ENCODE assay signal across 16 cellular contexts in the genomic region with DNA sequence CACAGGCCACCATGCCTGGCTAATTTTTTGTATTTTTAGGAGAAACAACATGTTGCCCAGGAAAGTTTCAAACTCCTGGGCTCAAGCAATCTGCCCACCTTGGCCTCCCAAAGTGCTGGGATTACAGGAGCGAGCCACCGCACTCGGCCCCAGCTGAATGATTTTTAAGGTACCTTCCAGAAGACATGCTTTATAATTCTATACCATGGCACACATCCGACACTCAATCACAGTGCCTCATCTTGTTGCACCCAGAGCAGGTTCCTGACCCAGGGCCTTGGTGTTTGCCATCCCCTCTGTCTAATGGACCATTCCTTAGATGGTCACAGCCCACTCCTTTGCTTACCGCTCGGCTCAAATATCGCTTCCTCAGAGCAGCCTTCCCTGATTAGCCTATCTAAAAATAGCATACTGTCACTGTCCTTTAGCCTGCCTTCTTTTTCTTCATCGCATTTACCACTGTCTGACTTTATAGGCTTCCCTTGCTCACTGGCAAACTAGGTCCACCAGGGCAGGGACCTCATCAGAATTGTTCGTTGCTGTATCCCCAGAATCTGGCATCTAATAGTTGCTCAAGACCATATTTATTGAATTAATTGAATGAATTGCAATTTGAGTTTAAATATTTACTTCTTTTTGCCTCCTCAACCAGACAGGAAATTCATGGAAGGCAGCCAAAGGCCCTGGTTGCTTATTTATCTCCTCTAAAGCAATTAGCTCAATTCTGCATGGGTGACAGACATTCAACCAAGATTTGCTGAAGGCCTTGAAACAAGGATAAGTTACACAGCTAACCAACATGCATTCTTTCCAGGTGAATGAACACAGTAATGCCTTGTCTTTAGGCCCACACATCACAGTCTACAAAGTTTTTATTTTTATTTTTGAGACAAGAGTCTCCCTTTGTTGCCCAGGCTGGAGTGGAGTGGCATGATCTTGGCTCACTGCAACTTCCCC. TPM values are rescaled to one million over a fixed set of nuclear protein-coding genes. Genes with fewer than 3 reads are reported as not detected.
DNase-seq lines count a peak whose midpoint lies in the region; ATAC-seq, FAIRE-seq and TF ChIP-seq lines count a peak whose summit lies in the region.
"Had no signal": no experiment of that assay in that cellular context is flagged by ENCODE, and none has a peak within 500 bp of the region (broad histone marks: within the 10 kb centered on the region; RNA-seq: fewer than 3 reads in every experiment).

No MANE protein-coding gene starts in this region.

- ATAC-seq in GM19351 (IDR thresholded peaks at IDR 0.05; ENCODE audit: unreplicated experiment) (no peak), GM19023 (IDR thresholded peaks at IDR 0.05; ENCODE audit: unreplicated experiment) (no peak)

- H3K18ac ChIP-seq in mesenchymal stem cell (ENCODE audit: low read depth in 1 of 2, low read length in 2 of 2): no peak overlapping the region

- H2BK5ac ChIP-seq in mesenchymal stem cell (ENCODE audit: low read depth, low read length, poor library complexity, severe bottlenecking): no peak overlapping the region

- 87% methylated on average over 8 of the region's 9 CpGs for WGBS in mesenchymal stem cell

- TF ChIP-seq CTCF in AG09319 (IDR thresholded peaks at IDR 0.05; ENCODE audit: low read depth, low read length) (no peak), HEK293 (tag by site-specific recombination; IDR thresholded peaks at IDR 0.05) (no peak), astrocyte (IDR thresholded peaks at IDR 0.05; ENCODE audit: insufficient read depth, low read depth, low read length) (no peak)

- no peak overlapping the region for H4K8ac ChIP-seq in mesenchymal stem cell (ENCODE audit: low read length)

- no peaks in the 10 kb centered on the region for H3K79me1 ChIP-seq in mesenchymal stem cell (replicated peaks; ENCODE audit: low read length, poor library complexity, severe bottlenecking)

- no peak overlapping the region for H3K23ac ChIP-seq in mesenchymal stem cell (ENCODE audit: low read length in 2 of 2)

- peak overlapping the region; percentile 34 for H3K4me3 Mint-ChIP-seq in astrocyte (ENCODE audit: unreplicated experiment)
- no peak overlapping the region for H3K4me3 Mint-ChIP-seq in activated naive CD8-positive, alpha-beta T cell treated with anti-CD3 and anti-CD28 coated beads for 36 hours
- H3K4me3 Mint-ChIP-seq: memory B cell; stimulated activated naive CD8-positive, alpha-beta T cell treated with anti-CD3 and anti-CD28 coated beads, Interleukin-15, Interleukin-2, amounts not matched to agents 100 ng/mL and 50 ng/mL, for 24 hours had no signal

- no peak overlapping the region for H2BK15ac ChIP-seq in mesenchymal stem cell (ENCODE audit: low read depth, poor library complexity, severe bottlenecking)

- no peak overlapping the region for H4K91ac ChIP-seq in mesenchymal stem cell (ENCODE audit: low read length)

- no peaks in the 10 kb centered on the region for H3K36me3 Mint-ChIP-seq in astrocyte (ENCODE audit: low read depth, unreplicated experiment)
- no peaks in the 10 kb centered on the region for H3K36me3 Mint-ChIP-seq in activated naive CD8-positive, alpha-beta T cell treated with anti-CD3 and anti-CD28 coated beads for 36 hours
- H3K36me3 Mint-ChIP-seq: memory B cell had no signal

- no peaks in the 10 kb centered on the region for H3K27me3 Mint-ChIP-seq in astrocyte (ENCODE audit: low read depth, unreplicated experiment)
- no peaks in the 10 kb centered on the region for H3K27me3 Mint-ChIP-seq in activated naive CD8-positive, alpha-beta T cell treated with anti-CD3 and anti-CD28 coated beads for 36 hours
- H3K27me3 Mint-ChIP-seq: memory B cell; stimulated activated naive CD8-positive, alpha-beta T cell treated with anti-CD3 and anti-CD28 coated beads, Interleukin-15, Interleukin-2, amounts not matched to agents 100 ng/mL and 50 ng/mL, for 24 hours had no signal

- CTCF ChIA-PET in HEK293 (lab: Yijun Ruan, JAX): interaction anchor here (0.6 to 1.1 kb wide), 3 partner anchors 8 to 80 kb away, joined by 3 read pairs; no protein-coding TSS in a partner anchor

- H3K4me3 ChIP-seq in HEK293 (ENCODE audit: low read depth, low read length) (no peak overlapping the region), astrocyte (ENCODE audit: insufficient read depth, low read depth, low read length) (no peak overlapping the region), mesenchymal stem cell (ENCODE audit: insufficient read depth in 1 of 2, low read depth in 1 of 2, low read length in 2 of 2) (no peak overlapping the region)
- H3K4me3 ChIP-seq: spleen, uterus had no signal

- H3K9ac ChIP-seq in astrocyte (ENCODE audit: low read length): no peak overlapping the region
- no peak overlapping the region for H3K9ac ChIP-seq in mesenchymal stem cell (ENCODE audit: low read length)

- no peaks in the 10 kb centered on the region for H4K20me1 ChIP-seq in astrocyte (ENCODE audit: insufficient read depth, low read length)

- H2BK120ac ChIP-seq in mesenchymal stem cell (ENCODE audit: low read depth, low read length): no peak overlapping the region

- DNase-seq in AG09319 (ENCODE audit: extremely low read depth, low read depth): peak; percentile 57
- DNase-seq in astrocyte (ENCODE audit: low read depth): peak; percentile 33
- peak; percentile 15 for DNase-seq in mesenchymal stem cell
- DNase-seq in activated naive CD8-positive, alpha-beta T cell treated with anti-CD3 and anti-CD28 coated beads for 36 hours: no peak
- DNase-seq in activated CD4-positive, alpha-beta T cell treated with anti-CD3 and anti-CD28 coated beads, Interleukin-2, amount 50 U/mL, for 48 hours: no peak
- DNase-seq: activated gamma-delta T cell, AML-193, DMS153, NCI-H226, spleen, uterus had no signal

- 0 out of 2 replicates have a peak, but pooled peaks cover 4% of the 10 kb centered on the region for H3K4me1 ChIP-seq in HEK293 (ENCODE audit: control insufficient read depth, insufficient read depth, low read length)
- H3K4me1 ChIP-seq in astrocyte (ENCODE audit: insufficient read depth, low read length): no peaks in the 10 kb centered on the region
- H3K4me1 ChIP-seq in mesenchymal stem cell (ENCODE audit: control insufficient read depth, insufficient read depth, low read depth, low read length): peaks cover 10% of the 10 kb centered on the region
- H3K4me1 ChIP-seq: uterus had no signal

- no peak overlapping the region for H2AFZ ChIP-seq in astrocyte (ENCODE audit: low read depth, low read length)
- no peak overlapping the region for H2AFZ ChIP-seq in mesenchymal stem cell (ENCODE audit: low read depth, low read length)

- peak overlapping the region; percentile 34 for H3K27ac Mint-ChIP-seq in astrocyte (ENCODE audit: unreplicated experiment)
- no peak overlapping the region for H3K27ac Mint-ChIP-seq in activated naive CD8-positive, alpha-beta T cell treated with anti-CD3 and anti-CD28 coated beads for 36 hours
- H3K27ac Mint-ChIP-seq: memory B cell; stimulated activated naive CD8-positive, alpha-beta T cell treated with anti-CD3 and anti-CD28 coated beads, Interleukin-15, Interleukin-2, amounts not matched to agents 100 ng/mL and 50 ng/mL, for 24 hours had no signal

- H3K14ac ChIP-seq in mesenchymal stem cell (ENCODE audit: low read length in 2 of 2): no peak overlapping the region

- no peak overlapping the region for H3K4ac ChIP-seq in mesenchymal stem cell (ENCODE audit: low read depth in 1 of 2, low read length in 2 of 2)

- peak overlapping the region; percentile 87 for H2AK5ac ChIP-seq in mesenchymal stem cell (ENCODE audit: low read length, severe bottlenecking)

- peaks cover 8% of the 10 kb centered on the region for H3K4me1 Mint-ChIP-seq in astrocyte (ENCODE audit: low read depth, unreplicated experiment)
- H3K4me1 Mint-ChIP-seq in activated naive CD8-positive, alpha-beta T cell treated with anti-CD3 and anti-CD28 coated beads for 36 hours: peaks cover 2% of the 10 kb centered on the region

- H3K79me2 ChIP-seq in astrocyte (ENCODE audit: insufficient read depth, low read length): no peaks in the 10 kb centered on the region

- no peak overlapping the region for H2BK12ac ChIP-seq in mesenchymal stem cell (ENCODE audit: low read length in 2 of 2)

- H3K4me2 ChIP-seq in astrocyte (ENCODE audit: low read length): no peak overlapping the region
- no peak overlapping the region for H3K4me2 ChIP-seq in mesenchymal stem cell (ENCODE audit: low read length, poor library complexity, severe bottlenecking)

- POLR2A ChIA-PET in HEK293 (lab: Yijun Ruan, JAX): interaction anchor here (0.8 kb wide), 1 partner anchor 23 kb away, joined by 3 read pairs; no protein-coding TSS in a partner anchor

- no peaks in the 10 kb centered on the region for H3K27me3 ChIP-seq in astrocyte (ENCODE audit: insufficient read depth, low read length)
- H3K27me3 ChIP-seq in mesenchymal stem cell (ENCODE audit: control insufficient read depth in 1 of 2, insufficient read depth in 1 of 2, low read length in 2 of 2): no peaks in the 10 kb centered on the region
- H3K27me3 ChIP-seq: spleen, uterus had no signal

- no peaks in the 10 kb centered on the region for H3K9me3 Mint-ChIP-seq in astrocyte (ENCODE audit: unreplicated experiment)
- H3K9me3 Mint-ChIP-seq in activated naive CD8-positive, alpha-beta T cell treated with anti-CD3 and anti-CD28 coated beads for 36 hours: no peaks in the 10 kb centered on the region
- H3K9me3 Mint-ChIP-seq: memory B cell; stimulated activated naive CD8-positive, alpha-beta T cell treated with anti-CD3 and anti-CD28 coated beads, Interleukin-15, Interleukin-2, amounts not matched to agents 100 ng/mL and 50 ng/mL, for 24 hours had no signal

- H3K9me3 ChIP-seq in HEK293 (ENCODE audit: control insufficient read depth, insufficient read depth, low read depth, low read length) (no peaks in the 10 kb centered on the region), astrocyte (ENCODE audit: insufficient read depth, low read depth, low read length) (no peaks in the 10 kb centered on the region), mesenchymal stem cell (ENCODE audit: control insufficient read depth, low read length) (no peaks in the 10 kb centered on the region)
- H3K9me3 ChIP-seq: spleen, uterus had no signal

- H3K36me3 ChIP-seq in HEK293 (ENCODE audit: control insufficient read depth in 2 of 2, insufficient read depth in 1 of 2, low read length in 2 of 2): no peaks in the 10 kb centered on the region
- H3K36me3 ChIP-seq in astrocyte (ENCODE audit: insufficient read depth, low read length): no peaks in the 10 kb centered on the region
- no peaks in the 10 kb centered on the region for H3K36me3 ChIP-seq in mesenchymal stem cell (ENCODE audit: control insufficient read depth in 1 of 2, insufficient read depth in 2 of 2, low read depth in 1 of 2, low read length in 2 of 2)
- H3K36me3 ChIP-seq: spleen, uterus had no signal

- FAIRE-seq in astrocyte (lab: Jason Lieb, UNC): no peak

- H3K27ac ChIP-seq in HEK293 (ENCODE audit: extremely low read depth, low read depth, low read length) (no peak overlapping the region; the same call in 1 of the 2 replicates), astrocyte (ENCODE audit: low read depth, low read length) (no peak overlapping the region), mesenchymal stem cell (ENCODE audit: low read length, poor library complexity, severe bottlenecking) (peak overlapping the region; percentile 72)
- H3K27ac ChIP-seq: spleen, uterus had no signal

RNA-seq across cellular contexts. Expression of gene TENT4B, which starts 6.3 kb away (rescaled TPM):
- 16.1 and 17.0 TPM in 2 replicates for total RNA-seq in astrocyte
- 5.6 TPM for polyA plus RNA-seq in mesenchymal stem cell (2013, experiment 1 of 2)
- polyA plus RNA-seq in mesenchymal stem cell (2013, experiment 2 of 2): 5.8 TPM
- 10 to 100 TPM; 18.6 to 19.7 TPM for total RNA-seq in activated naive CD8-positive, alpha-beta T cell treated with anti-CD3 and anti-CD28 coated beads for 36 hours

Comparison
In these comparisons a context has a peak if more than half of its experiments do, and no peak if none do; other contexts are left out.
1. DNase-seq: peak in AG09319 (single experiment), astrocyte (single experiment) and mesenchymal stem cell (single experiment); none in activated naive CD8-positive, alpha-beta T cell treated with anti-CD3 and anti-CD28 coated beads for 36 hours (single experiment) and activated CD4-positive, alpha-beta T cell treated with anti-CD3 and anti-CD28 coated beads, Interleukin-2, amount 50 U/mL, for 48 hours (0 of 2).